2 cellular contexts compared by ENCODE assay signal in the genomic region with DNA sequence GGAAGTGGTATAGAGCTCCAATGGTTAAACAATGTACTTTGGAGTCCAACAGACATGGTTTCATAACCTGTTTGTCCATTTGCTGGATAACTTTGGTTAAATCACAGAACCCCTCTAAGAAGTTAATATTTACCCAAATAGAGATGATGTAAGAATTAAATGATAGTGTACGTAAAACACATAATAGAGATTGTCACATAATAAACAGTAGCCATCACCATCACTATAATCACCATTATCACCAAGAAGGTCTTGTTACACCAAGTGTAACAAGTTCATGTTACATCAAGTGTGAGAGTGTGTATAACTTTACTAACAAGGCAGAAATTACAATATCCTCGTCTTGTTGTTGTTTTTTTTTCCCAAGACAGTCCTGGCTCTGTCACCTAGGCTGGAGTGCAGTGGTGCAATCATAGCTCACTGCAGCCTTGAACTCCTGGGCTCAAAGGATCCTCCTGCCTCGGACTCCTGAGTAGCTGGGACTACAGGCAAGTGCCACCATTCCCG.
TF ChIP-seq lines count a peak whose summit lies in the region.

No MANE protein-coding gene starts in this region.

TF ChIP-seq in WTC11, 78 proteins besides CTCF, POLR2A, EP300 and RAD21:
- TF ChIP-seq, protein P1, sequence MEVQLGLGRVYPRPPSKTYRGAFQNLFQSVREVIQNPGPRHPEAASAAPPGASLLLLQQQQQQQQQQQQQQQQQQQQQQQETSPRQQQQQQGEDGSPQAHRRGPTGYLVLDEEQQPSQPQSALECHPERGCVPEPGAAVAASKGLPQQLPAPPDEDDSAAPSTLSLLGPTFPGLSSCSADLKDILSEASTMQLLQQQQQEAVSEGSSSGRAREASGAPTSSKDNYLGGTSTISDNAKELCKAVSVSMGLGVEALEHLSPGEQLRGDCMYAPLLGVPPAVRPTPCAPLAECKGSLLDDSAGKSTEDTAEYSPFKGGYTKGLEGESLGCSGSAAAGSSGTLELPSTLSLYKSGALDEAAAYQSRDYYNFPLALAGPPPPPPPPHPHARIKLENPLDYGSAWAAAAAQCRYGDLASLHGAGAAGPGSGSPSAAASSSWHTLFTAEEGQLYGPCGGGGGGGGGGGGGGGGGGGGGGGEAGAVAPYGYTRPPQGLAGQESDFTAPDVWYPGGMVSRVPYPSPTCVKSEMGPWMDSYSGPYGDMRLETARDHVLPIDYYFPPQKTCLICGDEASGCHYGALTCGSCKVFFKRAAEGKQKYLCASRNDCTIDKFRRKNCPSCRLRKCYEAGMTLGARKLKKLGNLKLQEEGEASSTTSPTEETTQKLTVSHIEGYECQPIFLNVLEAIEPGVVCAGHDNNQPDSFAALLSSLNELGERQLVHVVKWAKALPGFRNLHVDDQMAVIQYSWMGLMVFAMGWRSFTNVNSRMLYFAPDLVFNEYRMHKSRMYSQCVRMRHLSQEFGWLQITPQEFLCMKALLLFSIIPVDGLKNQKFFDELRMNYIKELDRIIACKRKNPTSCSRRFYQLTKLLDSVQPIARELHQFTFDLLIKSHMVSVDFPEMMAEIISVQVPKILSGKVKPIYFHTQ (CRISPR knock-in tag; IDR thresholded peaks at IDR 0.05) = no peak
- peak; percentile 53 for TF ChIP-seq GABPB1 (CRISPR knock-in tag; IDR thresholded peaks at IDR 0.05)

TF ChIP-seq in liver, 16 proteins besides CTCF, POLR2A, EP300 and RAD21 (continued from another document):
- TF ChIP-seq, protein P2, sequence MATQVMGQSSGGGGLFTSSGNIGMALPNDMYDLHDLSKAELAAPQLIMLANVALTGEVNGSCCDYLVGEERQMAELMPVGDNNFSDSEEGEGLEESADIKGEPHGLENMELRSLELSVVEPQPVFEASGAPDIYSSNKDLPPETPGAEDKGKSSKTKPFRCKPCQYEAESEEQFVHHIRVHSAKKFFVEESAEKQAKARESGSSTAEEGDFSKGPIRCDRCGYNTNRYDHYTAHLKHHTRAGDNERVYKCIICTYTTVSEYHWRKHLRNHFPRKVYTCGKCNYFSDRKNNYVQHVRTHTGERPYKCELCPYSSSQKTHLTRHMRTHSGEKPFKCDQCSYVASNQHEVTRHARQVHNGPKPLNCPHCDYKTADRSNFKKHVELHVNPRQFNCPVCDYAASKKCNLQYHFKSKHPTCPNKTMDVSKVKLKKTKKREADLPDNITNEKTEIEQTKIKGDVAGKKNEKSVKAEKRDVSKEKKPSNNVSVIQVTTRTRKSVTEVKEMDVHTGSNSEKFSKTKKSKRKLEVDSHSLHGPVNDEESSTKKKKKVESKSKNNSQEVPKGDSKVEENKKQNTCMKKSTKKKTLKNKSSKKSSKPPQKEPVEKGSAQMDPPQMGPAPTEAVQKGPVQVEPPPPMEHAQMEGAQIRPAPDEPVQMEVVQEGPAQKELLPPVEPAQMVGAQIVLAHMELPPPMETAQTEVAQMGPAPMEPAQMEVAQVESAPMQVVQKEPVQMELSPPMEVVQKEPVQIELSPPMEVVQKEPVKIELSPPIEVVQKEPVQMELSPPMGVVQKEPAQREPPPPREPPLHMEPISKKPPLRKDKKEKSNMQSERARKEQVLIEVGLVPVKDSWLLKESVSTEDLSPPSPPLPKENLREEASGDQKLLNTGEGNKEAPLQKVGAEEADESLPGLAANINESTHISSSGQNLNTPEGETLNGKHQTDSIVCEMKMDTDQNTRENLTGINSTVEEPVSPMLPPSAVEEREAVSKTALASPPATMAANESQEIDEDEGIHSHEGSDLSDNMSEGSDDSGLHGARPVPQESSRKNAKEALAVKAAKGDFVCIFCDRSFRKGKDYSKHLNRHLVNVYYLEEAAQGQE (IDR thresholded peaks at IDR 0.05) = peak; percentile 66
- TF ChIP-seq, protein P3, sequence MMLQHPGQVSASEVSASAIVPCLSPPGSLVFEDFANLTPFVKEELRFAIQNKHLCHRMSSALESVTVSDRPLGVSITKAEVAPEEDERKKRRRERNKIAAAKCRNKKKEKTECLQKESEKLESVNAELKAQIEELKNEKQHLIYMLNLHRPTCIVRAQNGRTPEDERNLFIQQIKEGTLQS (IDR thresholded peaks at IDR 0.05) = peak; percentile 67
- TF ChIP-seq NR2F2 (IDR thresholded peaks at IDR 0.05) = no peak
- peak; percentile 43 for TF ChIP-seq TAF1 (conservative IDR thresholded peaks at IDR 0.05)
- TF ChIP-seq GABPA (IDR thresholded peaks at IDR 0.05 in 1 of 2, conservative IDR thresholded peaks at IDR 0.05 in 1 of 2) = peak in 1 of 2 donors; percentile 18
- no peak for TF ChIP-seq FOXA1 (IDR thresholded peaks at IDR 0.05)
- TF ChIP-seq YY1 (IDR thresholded peaks at IDR 0.05) = peak; percentile 67
- peak in 1 of 2 donors; percentile 9 for TF ChIP-seq EGR1 (IDR thresholded peaks at IDR 0.05; ENCODE audit: low read depth in 2 of 2)
- TF ChIP-seq RXRA (IDR thresholded peaks at IDR 0.05) = peak; percentile 67 to 79
- TF ChIP-seq HNF4A (conservative IDR thresholded peaks at IDR 0.05) = peak; percentile 88 to 93
- peak; percentile 30 for TF ChIP-seq FOXA2 (IDR thresholded peaks at IDR 0.05)
- TF ChIP-seq, protein P4, sequence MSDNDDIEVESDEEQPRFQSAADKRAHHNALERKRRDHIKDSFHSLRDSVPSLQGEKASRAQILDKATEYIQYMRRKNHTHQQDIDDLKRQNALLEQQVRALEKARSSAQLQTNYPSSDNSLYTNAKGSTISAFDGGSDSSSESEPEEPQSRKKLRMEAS (IDR thresholded peaks at IDR 0.05) = peak; percentile 39
